Comparison of ENCODE assay signal across 8 cellular contexts in genomic region chr9:96450613-96451544, GRCh38. TPM values are rescaled to one million over a fixed set of nuclear protein-coding genes. Genes with fewer than 3 reads are reported as not detected.
DNase-seq lines count a peak whose midpoint lies in the region; ATAC-seq, FAIRE-seq and TF ChIP-seq lines count a peak whose summit lies in the region.

No MANE protein-coding gene starts in this region.

- TF ChIP-seq POLR2A in A549 (IDR thresholded peaks at IDR 0.05; ENCODE audit: low read length), result no peak
- TF ChIP-seq POLR2A in NB4 (IDR thresholded peaks at IDR 0.05; ENCODE audit: extremely low read depth, insufficient read length), result no peak
- TF ChIP-seq POLR2A in vagina (IDR thresholded peaks at IDR 0.05), result no peak

- H3K9ac ChIP-seq in fibroblast of lung (ENCODE audit: insufficient read depth, low read length), result peak overlapping the region; percentile 84

- H3K27me3 ChIP-seq in fibroblast of lung (ENCODE audit: control insufficient read depth, insufficient read depth, low read length), result no peaks in the 10 kb centered on the region
- H3K27me3 ChIP-seq in neuron (ENCODE audit: insufficient read depth, low read length), result no peaks in the 10 kb centered on the region
- no peaks in the 10 kb centered on the region for H3K27me3 ChIP-seq in vagina

- CTCF ChIA-PET in A549 (lab: Yijun Ruan, JAX), result interaction anchor here (0.6 to 3.2 kb wide), 13 partner anchors 9 to 179 kb away, joined by 3 to 12 read pairs (median 3); partner anchors contain the start of genes CDC14B and SLC35D2

- POLR2A ChIA-PET in A549 (lab: Yijun Ruan, JAX), result interaction anchor here (0.9 to 2.0 kb wide), 4 partner anchors 13 to 161 kb away, joined by 3 to 9 read pairs (median 4); no protein-coding TSS in a partner anchor

- TF ChIP-seq CTCF in A549 (IDR thresholded peaks at IDR 0.05) (no peak), NB4 (IDR thresholded peaks at IDR 0.05; ENCODE audit: low read depth, low read length) (no peak), fibroblast of lung (conservative IDR thresholded peaks at IDR 0.05 in 1 of 2, IDR thresholded peaks at IDR 0.05 in 1 of 2; ENCODE audit: low read depth in 1 of 2, low read length in 2 of 2) (no peak), vagina (IDR thresholded peaks at IDR 0.05) (no peak)

- H3K36me3 ChIP-seq in fibroblast of lung (ENCODE audit: control insufficient read depth, insufficient read depth, low read length) (no peaks in the 10 kb centered on the region), neuron (ENCODE audit: insufficient read depth, low read length) (peaks cover 2% of the 10 kb centered on the region), vagina (no peaks in the 10 kb centered on the region)

- H2AFZ ChIP-seq in fibroblast of lung (ENCODE audit: low read length), result peak overlapping the region; percentile 9
- peak overlapping the region; percentile 62 for H2AFZ ChIP-seq in neuron (ENCODE audit: low read depth, low read length)

- DNase-seq in A549 (ENCODE audit: low read depth in 1 of 2, low spot score in 1 of 2) (peak; percentile 26 to 29), NB4 (ENCODE audit: low read depth) (peak; percentile 24), fibroblast of lung (ENCODE audit: low read depth in 2 of 2) (peak; percentile 21 to 35), vagina (ENCODE audit: extremely low spot score in 2 of 2) (peak in 1 of 2 donors; percentile 81), DMS153 (lab: John Stamatoyannopoulos, UW) (no peak)
- DNase-seq in activated T-cell treated with anti-CD3 and anti-CD28 coated beads, Interleukin-2, amount 50 U/mL, for 48 hours, result peak; percentile 40 to 51

- FAIRE-seq in A549 (lab: Jason Lieb, UNC), result no peak

- TF ChIP-seq RAD21 in A549 (conservative IDR thresholded peaks at IDR 0.05 in 1 of 2, IDR thresholded peaks at IDR 0.05 in 1 of 2), result no peak

- H3K9me3 ChIP-seq in A549, result no peaks in the 10 kb centered on the region
- no peaks in the 10 kb centered on the region for H3K9me3 ChIP-seq in fibroblast of lung (ENCODE audit: control insufficient read depth, insufficient read depth, low read depth, low read length)
- H3K9me3 ChIP-seq in neuron (ENCODE audit: low read length), result no peaks in the 10 kb centered on the region
- H3K9me3 ChIP-seq in vagina, result no peaks in the 10 kb centered on the region

- H3K4me3 ChIP-seq in A549, result peak overlapping the region; percentile 71
- peak overlapping the region; percentile 49 for H3K4me3 ChIP-seq in NB4 (ENCODE audit: low read depth, low read length)
- H3K4me3 ChIP-seq in fibroblast of lung (replicated peaks in 1 of 4; ENCODE audit: control extremely low read depth in 1 of 4, insufficient read depth in 1 of 4, low read depth in 3 of 4, low read length in 4 of 4), result peak overlapping the region; percentile 33 to 82 (median 72)
- H3K4me3 ChIP-seq in neuron (ENCODE audit: low read length), result peak overlapping the region; percentile 58
- peak overlapping the region; percentile 69 to 92 for H3K4me3 ChIP-seq in vagina

- WGBS in A549 (ENCODE audit: missing lambda C conversion rate), result 2% methylated on average over 37 of the region's 65 CpGs

- peak; percentile 20 to 33 for ATAC-seq in A549
- ATAC-seq in GM18511 (IDR thresholded peaks at IDR 0.05; ENCODE audit: unreplicated experiment), result peak; percentile 15

- H3K4me1 ChIP-seq in A549 (peaks cover 12% of the 10 kb centered on the region; the same call in 1 of the 3 replicates), fibroblast of lung (ENCODE audit: control insufficient read depth, extremely low read depth, insufficient read depth, low read length) (peaks cover 2% of the 10 kb centered on the region), neuron (ENCODE audit: insufficient read depth, low read length) (peaks cover 20% of the 10 kb centered on the region), vagina (peaks cover 18% of the 10 kb centered on the region)

- TF ChIP-seq EP300 in A549 (IDR thresholded peaks at IDR 0.05), result no peak

- H3K4me2 ChIP-seq in A549 (peak overlapping the region; percentile 89), fibroblast of lung (ENCODE audit: extremely low read depth, insufficient read depth, low read length) (peak overlapping the region; percentile 79)

- H3K27ac ChIP-seq in A549, result peak overlapping the region; percentile 76 to 95
- peak overlapping the region; percentile 88 for H3K27ac ChIP-seq in fibroblast of lung (ENCODE audit: insufficient read depth, low read length)
- peak overlapping the region; percentile 82 for H3K27ac ChIP-seq in vagina

- H4K20me1 ChIP-seq in fibroblast of lung (ENCODE audit: control insufficient read depth, extremely low read depth, insufficient read depth, low read length), result no peaks in the 10 kb centered on the region

- peaks cover 30% of the 10 kb centered on the region for H3K79me2 ChIP-seq in fibroblast of lung (ENCODE audit: control insufficient read depth, insufficient read depth, low read length)

- intact Hi-C loops in vagina (cut with DNase I), result loop anchor here (10.0 kb wide), 1 partner anchor 114 kb away; no protein-coding TSS in a partner anchor

TF ChIP-seq in A549, 52 proteins besides CTCF, POLR2A, EP300 and RAD21:
- no peak for TF ChIP-seq RCOR1 (IDR thresholded peaks at IDR 0.05; ENCODE audit: low read depth, low read length)
- no peak for TF ChIP-seq FOSB (CRISPR knock-in tag; IDR thresholded peaks at IDR 0.05)
- TF ChIP-seq, protein P1, sequence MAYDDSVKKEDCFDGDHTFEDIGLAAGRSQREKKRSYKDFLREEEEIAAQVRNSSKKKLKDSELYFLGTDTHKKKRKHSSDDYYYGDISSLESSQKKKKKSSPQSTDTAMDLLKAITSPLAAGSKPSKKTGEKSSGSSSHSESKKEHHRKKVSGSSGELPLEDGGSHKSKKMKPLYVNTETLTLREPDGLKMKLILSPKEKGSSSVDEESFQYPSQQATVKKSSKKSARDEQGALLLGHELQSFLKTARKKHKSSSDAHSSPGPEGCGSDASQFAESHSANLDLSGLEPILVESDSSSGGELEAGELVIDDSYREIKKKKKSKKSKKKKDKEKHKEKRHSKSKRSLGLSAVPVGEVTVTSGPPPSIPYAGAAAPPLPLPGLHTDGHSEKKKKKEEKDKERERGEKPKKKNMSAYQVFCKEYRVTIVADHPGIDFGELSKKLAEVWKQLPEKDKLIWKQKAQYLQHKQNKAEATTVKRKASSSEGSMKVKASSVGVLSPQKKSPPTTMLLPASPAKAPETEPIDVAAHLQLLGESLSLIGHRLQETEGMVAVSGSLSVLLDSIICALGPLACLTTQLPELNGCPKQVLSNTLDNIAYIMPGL (CRISPR knock-in tag; IDR thresholded peaks at IDR 0.05; ENCODE audit: borderline replicate concordance), result no peak
- 0 out of 2 replicates have a peak, but pooled peaks have one; percentile 4 for TF ChIP-seq E2F6 (IDR thresholded peaks at IDR 0.05; ENCODE audit: borderline replicate concordance, low read depth)
- no peak for TF ChIP-seq HOXB13 (CRISPR knock-in tag; IDR thresholded peaks at IDR 0.05; ENCODE audit: low read depth)

RNA-seq across cellular contexts. Expression of gene HABP4, which starts 0.9 kb away (rescaled TPM):
- polyA plus RNA-seq in A549 (2011; rRNA removed) (7.3 and 12.4 TPM in 2 replicates), A549 (2017; fragmentation: RNase III; extraction: RNeasy Plus Mini Kit Qiagen cat#74134 plus additional on column Dnase treatment) (11.9 to 12.8 TPM (median 12.0 TPM) in 3 replicates), fibroblast of lung (28.7 and 35.6 TPM in 2 replicates)
- 7.4 and 7.6 TPM in 2 replicates for polyA plus RNA-seq in A549 (2012; cell fraction: cytosol; rRNA removed)
- polyA plus RNA-seq in A549 (2012; cell fraction: nucleus; rRNA removed), result 3.3 and 5.9 TPM in 2 replicates
- 2.7 and 3.8 TPM in 2 replicates for polyA minus RNA-seq in A549 (2011; rRNA and poly(A)+ RNA removed)
- total RNA-seq in fibroblast of lung (18.2 and 31.4 TPM in 2 replicates), vagina (17.2 TPM)
- 30.6 and 38.9 TPM in 2 replicates for polyA plus RNA-seq in fibroblast of lung (2012)
- 2.2 and 9.3 TPM in 2 replicates for polyA minus RNA-seq in fibroblast of lung (ENCODE audit: low replicate concordance)

RNA-seq across cellular contexts. Expression of gene ZNF367, which starts 32.7 kb away (rescaled TPM):
- polyA plus RNA-seq in A549 (2011; rRNA removed) (3.8 and 4.8 TPM in 2 replicates), A549 (2017; fragmentation: RNase III; extraction: RNeasy Plus Mini Kit Qiagen cat#74134 plus additional on column Dnase treatment) (8.2 to 8.3 TPM (median 8.3 TPM) in 3 replicates), fibroblast of lung (2.2 and 6.4 TPM in 2 replicates)
- polyA plus RNA-seq in A549 (2012; cell fraction: cytosol; rRNA removed), result 3.3 and 4.2 TPM in 2 replicates
- polyA plus RNA-seq in A549 (2012; cell fraction: nucleus; rRNA removed), result 5.3 and 5.4 TPM in 2 replicates
- polyA minus RNA-seq in A549 (2011; rRNA and poly(A)+ RNA removed), result 3.2 and 3.6 TPM in 2 replicates
- total RNA-seq in fibroblast of lung (0.26 and 0.66 TPM in 2 replicates), vagina (0.74 TPM)
- polyA plus RNA-seq in fibroblast of lung (2012), result 2.4 and 6.8 TPM in 2 replicates
- 0.47 and 3.5 TPM in 2 replicates for polyA minus RNA-seq in fibroblast of lung (ENCODE audit: low replicate concordance)
